In genomic region chr14:102226356-102227125, GRCh38 we compare ENCODE assay signal across 27 cellular contexts.
DNase-seq lines count a peak whose midpoint lies in the region; ATAC-seq and TF ChIP-seq lines count a peak whose summit lies in the region.
"Had no signal": no experiment of that assay in that cellular context is flagged by ENCODE, and none has a peak within 500 bp of the region (broad histone marks: within the 10 kb centered on the region; RNA-seq: fewer than 3 reads in every experiment).

No MANE protein-coding gene starts in this region.

- no peak overlapping the region for H3K4me2 ChIP-seq in HCT116 (ENCODE audit: low read length)

- intact Hi-C loops in A673 (cut with micrococcal nuclease; ENCODE audit: unreplicated experiment) = no loop called here
- intact Hi-C loops in HCT116 (cut with micrococcal nuclease) = no loop called here

- CTCF ChIA-PET in A673 (lab: Charles Lee) (no interaction called here), HCT116 (lab: Charles Lee) (no interaction called here)

- BruUV-seq in A673 (replicated peaks; lab: Mats Ljungman, UMichigan) (no TSS peak), HCT116 (replicated peaks; lab: Mats Ljungman, UMichigan) (no TSS peak)

- no peaks in the 10 kb centered on the region for H3K9me3 ChIP-seq in A673 (ENCODE audit: low read depth, low read length, poor library complexity, severe bottlenecking)
- H3K9me3 ChIP-seq in HCT116 (ENCODE audit: control insufficient read depth in 1 of 2, insufficient read depth in 1 of 2, low read depth in 1 of 2, low read length in 2 of 2) = no peaks in the 10 kb centered on the region
- H3K9me3 ChIP-seq: breast epithelium, esophagus squamous epithelium, HAP-1, Peyer's patch, SJCRH30, tibial artery had no signal

- H3K4me1 ChIP-seq in A673 (ENCODE audit: insufficient read depth, low read length, poor library complexity, severe bottlenecking) (peaks cover 14% of the 10 kb centered on the region), HCT116 (ENCODE audit: control insufficient read depth in 1 of 2, insufficient read depth in 2 of 2, low read length in 2 of 2) (no peaks in the 10 kb centered on the region)
- H3K4me1 ChIP-seq: breast epithelium, esophagus squamous epithelium, HAP-1, Peyer's patch had no signal

- TF ChIP-seq CTCF in A673 (conservative IDR thresholded peaks at IDR 0.05; ENCODE audit: low read depth, low read length) = no peak
- TF ChIP-seq CTCF in HCT116 (IDR thresholded peaks at IDR 0.05 in 2 of 3, conservative IDR thresholded peaks at IDR 0.05 in 1 of 3; ENCODE audit: borderline replicate concordance in 1 of 3, insufficient read depth in 1 of 3, low read depth in 2 of 3, low read length in 2 of 3) = no peak
- no peak for TF ChIP-seq CTCF in chondrocyte (IDR thresholded peaks at IDR 0.05)
- no peak for TF ChIP-seq CTCF in nephron progenitor cell (IDR thresholded peaks at IDR 0.05)

- no peak for DNase-seq in A673 (ENCODE audit: low spot score)
- DNase-seq in HCT116 (ENCODE audit: low read depth, low spot score) = no peak
- DNase-seq in chondrocyte (ENCODE audit: low spot score) = peak; percentile 68
- DNase-seq in nephron progenitor cell = no peak
- no peak for DNase-seq in GDM1 (lab: John Stamatoyannopoulos, UW)
- no peak for DNase-seq in NCI-H226
- no peak for DNase-seq in NCI-H345 treated with DMSO at 0.1 percent for 48 hours (lab: John Stamatoyannopoulos, UW; ENCODE audit: unreplicated experiment)
- DNase-seq in activated T-cell treated with anti-CD3 and anti-CD28 coated beads, Interleukin-2, amount 50 U/mL, for 48 hours = no peak
- DNase-seq: activated CD4-positive, alpha-beta T cell treated with anti-CD3 and anti-CD28 coated beads, Interleukin-2, amount 50 U/mL, for 4 hours; activated naive CD4-positive, alpha-beta T cell treated with anti-CD3 and anti-CD28 coated beads, Interleukin-2, amount 50 U/mL, for 16 hours; amniotic stem cell; esophagus squamous epithelium; foreskin melanocyte; left cardiac atrium; NCI-H1436 treated with DMSO at 0.1 percent for 48 hours; NCI-H2107; NCI-H446 treated with DMSO at 0.1 percent for 48 hours; Peyer's patch; SJCRH30; stimulated activated naive CD8-positive, alpha-beta T cell treated with anti-CD3 and anti-CD28 coated beads, Interleukin-15, Interleukin-2, amounts not matched to agents 100 U/mL and 50 U/mL, for 24 hours; T-helper 1 cell; tibial artery had no signal

- no peak for TF ChIP-seq POLR2A in HCT116 (IDR thresholded peaks at IDR 0.05; ENCODE audit: borderline replicate concordance, extremely low read depth, insufficient read depth, insufficient read length)

- H3K27ac ChIP-seq in A673 (ENCODE audit: low read depth, low read length, poor library complexity, severe bottlenecking) (peak overlapping the region; percentile 67), HCT116 (ENCODE audit: low read depth, low read length) (no peak overlapping the region)
- H3K27ac ChIP-seq: breast epithelium, coronary artery, esophagus squamous epithelium, Peyer's patch, SJCRH30, tibial artery had no signal

- POLR2A ChIA-PET in A673 (lab: Charles Lee; ENCODE audit: low non-redundant PET) = no interaction called here
- POLR2A ChIA-PET in HCT116 (lab: Charles Lee) = no interaction called here

- H3K27me3 Mint-ChIP-seq in chondrocyte (ENCODE audit: low read depth) = no peaks in the 10 kb centered on the region
- H3K27me3 Mint-ChIP-seq in nephron progenitor cell (ENCODE audit: low read depth, poor library complexity) = no peaks in the 10 kb centered on the region
- H3K27me3 Mint-ChIP-seq: B cell, memory B cell had no signal

- H3K4me3 ChIP-seq in A673 (ENCODE audit: low read depth, low read length, poor library complexity, severe bottlenecking) = no peak overlapping the region
- H3K4me3 ChIP-seq in HCT116 (replicated peaks in 1 of 2; ENCODE audit: low read depth in 1 of 2, low read length in 2 of 2) = no peak overlapping the region
- H3K4me3 ChIP-seq: coronary artery, esophagus squamous epithelium, HAP-1, Peyer's patch, SJCRH30 had no signal

- peak; percentile 43; the same call in 1 of the 2 replicates for ATAC-seq in HCT116
- ATAC-seq: stimulated activated naive CD8-positive, alpha-beta T cell treated with anti-CD3 and anti-CD28 coated beads, Interleukin-15, Interleukin-2, amounts not matched to agents 100 U/mL and 50 U/mL, for 24 hours had no signal

- no peaks in the 10 kb centered on the region for H4K20me1 ChIP-seq in HCT116 (ENCODE audit: insufficient read depth)

- H2AFZ ChIP-seq in HCT116 (ENCODE audit: low read depth, low read length, poor library complexity, severe bottlenecking) = no peak overlapping the region

- no peak for TF ChIP-seq RAD21 in HCT116 (IDR thresholded peaks at IDR 0.05; ENCODE audit: low read depth)

- H3K9ac ChIP-seq in HCT116 (ENCODE audit: low read length) = no peak overlapping the region

- H3K4me1 Mint-ChIP-seq in chondrocyte (ENCODE audit: low read depth) (no peaks in the 10 kb centered on the region), nephron progenitor cell (peaks cover 19% of the 10 kb centered on the region)
- H3K4me1 Mint-ChIP-seq: B cell had no signal

- no peaks in the 10 kb centered on the region for H3K79me2 ChIP-seq in HCT116 (ENCODE audit: insufficient read depth, low read length)

- no peak overlapping the region for H3K27ac Mint-ChIP-seq in chondrocyte (ENCODE audit: unreplicated experiment)
- peak overlapping the region; percentile 13 for H3K27ac Mint-ChIP-seq in nephron progenitor cell
- H3K27ac Mint-ChIP-seq: B cell, memory B cell had no signal

- no peaks in the 10 kb centered on the region for H3K9me2 ChIP-seq in HCT116 (ENCODE audit: insufficient read depth)

- no peak overlapping the region for H3K4me3 Mint-ChIP-seq in chondrocyte (ENCODE audit: unreplicated experiment)
- H3K4me3 Mint-ChIP-seq in nephron progenitor cell = no peak overlapping the region
- H3K4me3 Mint-ChIP-seq: B cell had no signal

- H3K9me3 Mint-ChIP-seq in chondrocyte (ENCODE audit: low read depth) (no peaks in the 10 kb centered on the region), nephron progenitor cell (no peaks in the 10 kb centered on the region)
- H3K9me3 Mint-ChIP-seq: memory B cell had no signal

- H3K36me3 ChIP-seq in A673 (ENCODE audit: insufficient read depth, low read length, poor library complexity, severe bottlenecking) (no peaks in the 10 kb centered on the region), HCT116 (ENCODE audit: control insufficient read depth in 1 of 2, insufficient read depth in 2 of 2, low read length in 2 of 2) (no peaks in the 10 kb centered on the region)
- H3K36me3 ChIP-seq: breast epithelium, SJCRH30 had no signal

- H3K27me3 ChIP-seq in A673 (replicated peaks; ENCODE audit: insufficient read depth, low read depth, low read length, poor library complexity) (no peaks in the 10 kb centered on the region), HCT116 (ENCODE audit: insufficient read depth, low read length) (no peaks in the 10 kb centered on the region)
- H3K27me3 ChIP-seq: breast epithelium, esophagus squamous epithelium, Peyer's patch, SJCRH30, tibial artery had no signal

- RAD21 ChIA-PET in HCT116 (lab: Charles Lee; ENCODE audit: low non-redundant PET in 1 of 2, low total read pairs in 2 of 2, uncharacterized antibody in 2 of 2, unreplicated experiment in 2 of 2) = no interaction called here

- peaks cover 10% of the 10 kb centered on the region for H3K36me3 Mint-ChIP-seq in chondrocyte (ENCODE audit: low read depth)
- peaks cover 27% of the 10 kb centered on the region for H3K36me3 Mint-ChIP-seq in nephron progenitor cell (ENCODE audit: low read depth)

TF ChIP-seq in HCT116, 20 proteins besides CTCF, POLR2A, EP300 and RAD21:
- TF ChIP-seq CBX3 (IDR thresholded peaks at IDR 0.05; ENCODE audit: low read depth) (no peak), REST (IDR thresholded peaks at IDR 0.05; ENCODE audit: low read depth) (no peak), CEBPB (IDR thresholded peaks at IDR 0.05; ENCODE audit: low read depth) (no peak), TCF7L2 (IDR thresholded peaks at IDR 0.05; ENCODE audit: borderline replicate concordance, extremely low read depth, insufficient read depth, insufficient read length) (no peak), SRF (IDR thresholded peaks at IDR 0.05; ENCODE audit: low read depth) (no peak), JUND (IDR thresholded peaks at IDR 0.05) (no peak), YY1 (IDR thresholded peaks at IDR 0.05; ENCODE audit: extremely low read depth, insufficient replicate concordance, low read depth, low read length) (no peak), POLR2AphosphoS5 (IDR thresholded peaks at IDR 0.05; ENCODE audit: low read depth, low read length) (no peak), ELF1 (IDR thresholded peaks at IDR 0.05; ENCODE audit: borderline replicate concordance, low read depth) (no peak), MAX (IDR thresholded peaks at IDR 0.05) (no peak)
